In genomic region chr7:56030340-56030739, GRCh38 we compare ENCODE assay signal across 16 cellular contexts. TPM values are rescaled to one million over a fixed set of nuclear protein-coding genes. Genes with fewer than 3 reads are reported as not detected.
DNase-seq lines count a peak whose midpoint lies in the region; ATAC-seq and TF ChIP-seq lines count a peak whose summit lies in the region.
"Had no signal": no experiment of that assay in that cellular context is flagged by ENCODE, and none has a peak within 500 bp of the region (broad histone marks: within the 10 kb centered on the region; RNA-seq: fewer than 3 reads in every experiment).

No MANE protein-coding gene starts in this region.

- H3K4me1 Mint-ChIP-seq in activated CD8-positive, alpha-beta T cell treated with anti-CD3 and anti-CD28 coated beads, Interleukin-2, amount 10 ng/mL, durations not matched to agents 7 days and 5 days (ENCODE audit: low read depth): peaks cover 15% of the 10 kb centered on the region

- H3K9ac ChIP-seq in DND-41 (ENCODE audit: low read depth, low read length) (no peak overlapping the region), SK-N-SH (no peak overlapping the region)

- peaks cover 47% of the 10 kb centered on the region for H3K36me3 ChIP-seq in DND-41 (ENCODE audit: insufficient read depth, low read length)
- H3K36me3 ChIP-seq in SK-N-SH (replicated peaks in 1 of 2; ENCODE audit: control insufficient read depth in 1 of 2, insufficient read depth in 2 of 2, low read length in 1 of 2): peaks cover 4 to 47% of the 10 kb centered on the region in 2 experiments

- H2AFZ ChIP-seq in DND-41 (ENCODE audit: low read depth, low read length): no peak overlapping the region
- H2AFZ ChIP-seq in SK-N-SH (ENCODE audit: low read depth): no peak overlapping the region
- H2AFZ ChIP-seq: GM23338 had no signal

- peak overlapping the region; percentile 8; the same call in 1 of the 2 replicates for H3K4me2 ChIP-seq in DND-41 (ENCODE audit: insufficient read depth, low read length)
- no peak overlapping the region for H3K4me2 ChIP-seq in SK-N-SH
- H3K4me2 ChIP-seq: GM23338 had no signal

- H4K20me1 ChIP-seq in DND-41 (ENCODE audit: insufficient read depth, low read length): no peaks in the 10 kb centered on the region; the same call in 1 of the 2 replicates
- H4K20me1 ChIP-seq in SK-N-SH (ENCODE audit: insufficient read depth): no peaks in the 10 kb centered on the region

- POLR2A ChIA-PET in SK-N-SH (lab: Yijun Ruan, JAX): interaction anchor here (0.6 to 1.0 kb wide), 2 partner anchors 21 to 522 kb away, joined by 3 to 4 read pairs; partner anchors contain the start of genes CCT6A and PSPH
- POLR2A ChIA-PET in activated CD8-positive, alpha-beta T cell treated with anti-CD3 and anti-CD28 coated beads, Interleukin-2, amount 10 ng/mL, durations not matched to agents 7 days and 5 days (lab: Charles Lee): no interaction called here

- peak in 1 of 2 experiments; percentile 48; a peak in 1 of 4 replicates for TF ChIP-seq EP300 in SK-N-SH (IDR thresholded peaks at IDR 0.05; ENCODE audit: borderline replicate concordance in 1 of 2, low read depth in 1 of 2, low read length in 1 of 2)

- TF ChIP-seq CTCF in DND-41 (IDR thresholded peaks at IDR 0.05; ENCODE audit: borderline replicate concordance, extremely low read depth, low read length, poor library complexity, severe bottlenecking) (no peak), SK-N-SH (IDR thresholded peaks at IDR 0.05) (no peak)

- no peak for TF ChIP-seq RAD21 in SK-N-SH (IDR thresholded peaks at IDR 0.05; ENCODE audit: low read length)

- H3K79me2 ChIP-seq in DND-41 (ENCODE audit: insufficient read depth, low read length) (peaks cover 48% of the 10 kb centered on the region), SK-N-SH (ENCODE audit: insufficient read depth) (peaks cover 11% of the 10 kb centered on the region)

- no peaks in the 10 kb centered on the region for H3K9me2 ChIP-seq in SK-N-SH

- H3K4me1 ChIP-seq in DND-41 (ENCODE audit: insufficient read depth, low read length) (peaks cover 28% of the 10 kb centered on the region), SK-N-SH (ENCODE audit: control insufficient read depth in 1 of 2, insufficient read depth in 2 of 2, low read depth in 1 of 2, low read length in 1 of 2) (no peaks in the 10 kb centered on the region; a peak in 1 of 4 replicates)

- intact Hi-C loops in posterior vena cava (cut with DNase I): no loop called here

- 80% methylated on average over 8 of the region's 8 CpGs for WGBS in SK-N-SH (ENCODE audit: low lambda C conversion rate)

- H3K4me3 Mint-ChIP-seq in activated CD8-positive, alpha-beta T cell treated with anti-CD3 and anti-CD28 coated beads, Interleukin-2, amount 10 ng/mL, durations not matched to agents 7 days and 5 days: no peak overlapping the region
- H3K4me3 Mint-ChIP-seq: CD4-positive, alpha-beta memory T cell; GM23338; H9 had no signal

- no peaks in the 10 kb centered on the region for H3K27me3 Mint-ChIP-seq in activated CD8-positive, alpha-beta T cell treated with anti-CD3 and anti-CD28 coated beads, Interleukin-2, amount 10 ng/mL, durations not matched to agents 7 days and 5 days (ENCODE audit: low read depth)
- H3K27me3 Mint-ChIP-seq: CD4-positive, alpha-beta memory T cell had no signal

- H3F3A ChIP-seq in SK-N-SH (replicated peaks; ENCODE audit: insufficient read depth): peaks cover 13% of the 10 kb centered on the region

- H3K27me3 ChIP-seq in DND-41 (ENCODE audit: insufficient read depth, low read length, poor library complexity): no peaks in the 10 kb centered on the region
- H3K27me3 ChIP-seq in SK-N-SH (ENCODE audit: insufficient read depth): no peaks in the 10 kb centered on the region

- no peak overlapping the region for H3K4me3 ChIP-seq in DND-41 (ENCODE audit: low read depth in 1 of 2, low read length in 2 of 2)
- no peak overlapping the region for H3K4me3 ChIP-seq in SK-N-SH (ENCODE audit: low read depth in 2 of 2, low read length in 1 of 2)
- H3K4me3 ChIP-seq: GM12878, GM23338 had no signal

- DNase-seq in DND-41 (no peak), SK-N-SH (no peak), posterior vena cava (ENCODE audit: low spot score) (peak; percentile 45), NCI-H226 (no peak)
- no peak for DNase-seq in activated CD8-positive, alpha-beta T cell treated with anti-CD3 and anti-CD28 coated beads, Interleukin-2, amount 10 ng/mL, durations not matched to agents 7 days and 5 days
- DNase-seq: C1 segment of cervical spinal cord; CD4-positive, alpha-beta memory T cell; COR-L47; DMS153; EL; GDM1; H9 had no signal

- CTCF ChIA-PET in SK-N-SH (lab: Yijun Ruan, JAX): interaction anchor here (1.8 kb wide), 1 partner anchor 26 kb away, joined by 4 read pairs; no protein-coding TSS in a partner anchor
- CTCF ChIA-PET in activated CD8-positive, alpha-beta T cell treated with anti-CD3 and anti-CD28 coated beads, Interleukin-2, amount 10 ng/mL, durations not matched to agents 7 days and 5 days (lab: Charles Lee): no interaction called here

- H3K9me3 ChIP-seq in DND-41 (ENCODE audit: insufficient read depth, low read length, severe bottlenecking) (no peaks in the 10 kb centered on the region), SK-N-SH (no peaks in the 10 kb centered on the region)

- peaks cover 20% of the 10 kb centered on the region for H3K36me3 Mint-ChIP-seq in activated CD8-positive, alpha-beta T cell treated with anti-CD3 and anti-CD28 coated beads, Interleukin-2, amount 10 ng/mL, durations not matched to agents 7 days and 5 days (ENCODE audit: low read depth)
- H3K36me3 Mint-ChIP-seq: CD4-positive, alpha-beta memory T cell had no signal

- H3K9me3 Mint-ChIP-seq in activated CD8-positive, alpha-beta T cell treated with anti-CD3 and anti-CD28 coated beads, Interleukin-2, amount 10 ng/mL, durations not matched to agents 7 days and 5 days (ENCODE audit: insufficient read depth): no peaks in the 10 kb centered on the region
- H3K9me3 Mint-ChIP-seq: CD4-positive, alpha-beta memory T cell; H9 had no signal

- H3K27ac Mint-ChIP-seq in activated CD8-positive, alpha-beta T cell treated with anti-CD3 and anti-CD28 coated beads, Interleukin-2, amount 10 ng/mL, durations not matched to agents 7 days and 5 days: no peak overlapping the region
- H3K27ac Mint-ChIP-seq: CD4-positive, alpha-beta memory T cell; GM23338; H9 had no signal

- ATAC-seq in DND-41 (ENCODE audit: insufficient read depth, low read depth) (no peak), GM18870 (IDR thresholded peaks at IDR 0.05; ENCODE audit: unreplicated experiment) (no peak)
- ATAC-seq in activated CD8-positive, alpha-beta T cell treated with anti-CD3 and anti-CD28 coated beads, Interleukin-2, amount 10 ng/mL, durations not matched to agents 7 days and 5 days: no peak
- ATAC-seq: GM12878, GM23338, HCT116 had no signal

- H3K27ac ChIP-seq in DND-41 (ENCODE audit: low read length) (no peak overlapping the region), SK-N-SH (ENCODE audit: low read depth in 2 of 2, low read length in 1 of 2) (no peak overlapping the region)

TF ChIP-seq in SK-N-SH, 30 proteins besides CTCF, POLR2A, EP300 and RAD21:
- no peak for TF ChIP-seq RFX5 (IDR thresholded peaks at IDR 0.05; ENCODE audit: low read length)
- TF ChIP-seq YY1 (IDR thresholded peaks at IDR 0.05; ENCODE audit: low read depth): no peak
- no peak for TF ChIP-seq SMC3 (IDR thresholded peaks at IDR 0.05; ENCODE audit: low read depth, low read length)
- 0 out of 2 replicates have a peak, but pooled peaks have one; percentile 21 for TF ChIP-seq MXI1 (IDR thresholded peaks at IDR 0.05; ENCODE audit: low read depth, low read length)
- no peak for TF ChIP-seq TAF1 (IDR thresholded peaks at IDR 0.05; ENCODE audit: borderline replicate concordance, low read depth, low read length)

RNA-seq across cellular contexts. Expression of gene PSPH, which starts 20.9 kb away (rescaled TPM):
- 42.0 and 50.5 TPM in 2 replicates for polyA plus RNA-seq in SK-N-SH (2012; rRNA removed)
- 39.5 and 46.6 TPM in 2 replicates for polyA plus RNA-seq in SK-N-SH (2012; cell fraction: cytosol; rRNA removed)
- 37.2 and 37.3 TPM in 2 replicates for polyA plus RNA-seq in SK-N-SH (2012; cell fraction: nucleus; rRNA removed)
- total RNA-seq in posterior vena cava: 1 to 10 TPM; 5.0 to 6.6 TPM
- total RNA-seq in activated CD8-positive, alpha-beta T cell treated with anti-CD3 and anti-CD28 coated beads, Interleukin-2, amount 10 ng/mL, durations not matched to agents 7 days and 5 days: 10 to 100 TPM; 14.6 to 16.8 TPM

RNA-seq across cellular contexts. Expression of gene CCT6A, which starts 21.2 kb away (rescaled TPM):
- polyA plus RNA-seq in SK-N-SH (2012; rRNA removed): 221 and 345 TPM in 2 replicates
- 338 and 380 TPM in 2 replicates for polyA plus RNA-seq in SK-N-SH (2012; cell fraction: cytosol; rRNA removed)
- polyA plus RNA-seq in SK-N-SH (2012; cell fraction: nucleus; rRNA removed): 175 and 324 TPM in 2 replicates
- 10 to 100 TPM; 75.9 to 87.9 TPM for total RNA-seq in posterior vena cava
- total RNA-seq in activated CD8-positive, alpha-beta T cell treated with anti-CD3 and anti-CD28 coated beads, Interleukin-2, amount 10 ng/mL, durations not matched to agents 7 days and 5 days: 100 to 1,000 TPM; 157 to 170 TPM

RNA-seq across cellular contexts. Expression of gene SUMF2, which starts 33.7 kb away (rescaled TPM):
- 130 and 162 TPM in 2 replicates for polyA plus RNA-seq in SK-N-SH (2012; rRNA removed)
- 82.7 and 115 TPM in 2 replicates for polyA plus RNA-seq in SK-N-SH (2012; cell fraction: cytosol; rRNA removed)
- polyA plus RNA-seq in SK-N-SH (2012; cell fraction: nucleus; rRNA removed): 182 and 258 TPM in 2 replicates
- 100 to 1,000 TPM in 1 of 2 donors, 10 to 100 TPM in 1; 84.6 to 129 TPM for total RNA-seq in posterior vena cava
- 100 to 1,000 TPM; 121 to 124 TPM for total RNA-seq in activated CD8-positive, alpha-beta T cell treated with anti-CD3 and anti-CD28 coated beads, Interleukin-2, amount 10 ng/mL, durations not matched to agents 7 days and 5 days
